9 cellular contexts compared by ENCODE assay signal in genomic region chr17:77371117-77371887, GRCh38.
DNase-seq lines count a peak whose midpoint lies in the region; ATAC-seq and TF ChIP-seq lines count a peak whose summit lies in the region.
"Had no signal": no experiment of that assay in that cellular context is flagged by ENCODE, and none has a peak within 500 bp of the region (broad histone marks: within the 10 kb centered on the region; RNA-seq: fewer than 3 reads in every experiment).

No MANE protein-coding gene starts in this region.

- H3K9me3 Mint-ChIP-seq in stimulated activated memory B cell treated with anti-CD40 and anti-IgM and Interleukin-4, amounts not matched to agents 10 μg/mL and 1 μg/mL and 100 μg/mL, for 72 hours = no peaks in the 10 kb centered on the region

- H3K79me2 ChIP-seq in hepatocyte = peaks cover 89% of the 10 kb centered on the region

- no peaks in the 10 kb centered on the region for H3K9me3 ChIP-seq in hepatocyte (ENCODE audit: low read depth)

- H3K4me2 ChIP-seq in hepatocyte = peak overlapping the region; percentile 95

- peaks cover 25% of the 10 kb centered on the region for H4K20me1 ChIP-seq in hepatocyte (ENCODE audit: insufficient read depth, poor library complexity, severe bottlenecking)

- peak; percentile 58 for DNase-seq in NCI-H1436 (lab: John Stamatoyannopoulos, UW)
- DNase-seq in NCI-H1436 treated with DMSO at 0.1 percent for 48 hours (lab: John Stamatoyannopoulos, UW) = no peak
- DNase-seq in hepatocyte (ENCODE audit: low spot score) = no peak
- DNase-seq in NAMALWA (ENCODE audit: low spot score) = no peak
- no peak for DNase-seq in DMS79 (lab: John Stamatoyannopoulos, UW)
- DNase-seq in NCI-H510A (lab: John Stamatoyannopoulos, UW) = no peak

- ATAC-seq in stimulated activated memory B cell treated with anti-CD40 and anti-IgM and Interleukin-4, amounts not matched to agents 10 μg/mL and 1 μg/mL and 100 μg/mL, for 72 hours = no peak

- H3K27ac Mint-ChIP-seq in stimulated activated memory B cell treated with anti-CD40 and anti-IgM and Interleukin-4, amounts not matched to agents 10 μg/mL and 1 μg/mL and 100 μg/mL, for 72 hours = peak overlapping the region; percentile 68

- no peaks in the 10 kb centered on the region for H3K27me3 ChIP-seq in hepatocyte

- H3K4me3 Mint-ChIP-seq in stimulated activated memory B cell treated with anti-CD40 and anti-IgM and Interleukin-4, amounts not matched to agents 10 μg/mL and 1 μg/mL and 100 μg/mL, for 72 hours = no peak overlapping the region

- H3K36me3 Mint-ChIP-seq in stimulated activated memory B cell treated with anti-CD40 and anti-IgM and Interleukin-4, amounts not matched to agents 10 μg/mL and 1 μg/mL and 100 μg/mL, for 72 hours = no peaks in the 10 kb centered on the region

- H3K4me1 ChIP-seq in hepatocyte (ENCODE audit: insufficient read depth) = peaks cover 56% of the 10 kb centered on the region

- H3K9me2 ChIP-seq in hepatocyte (replicated peaks; ENCODE audit: insufficient read depth) = no peaks in the 10 kb centered on the region

- TF ChIP-seq CTCF in VCaP (conservative IDR thresholded peaks at IDR 0.05) = no peak
- no peak for TF ChIP-seq CTCF in hepatocyte (IDR thresholded peaks at IDR 0.05; ENCODE audit: poor library complexity)

- no peaks in the 10 kb centered on the region for H3K27me3 Mint-ChIP-seq in stimulated activated memory B cell treated with anti-CD40 and anti-IgM and Interleukin-4, amounts not matched to agents 10 μg/mL and 1 μg/mL and 100 μg/mL, for 72 hours

- peak overlapping the region; percentile 34; the same call in 1 of the 2 replicates for H3K27ac ChIP-seq in VCaP
- peak overlapping the region; percentile 96 for H3K27ac ChIP-seq in hepatocyte

- WGBS in hepatocyte (ENCODE audit: low lambda C conversion rate, missing lambda C conversion rate) = 82% methylated on average over 20 of the region's 20 CpGs

- H3K4me3 ChIP-seq in hepatocyte = no peak overlapping the region
- H3K4me3 ChIP-seq: lung had no signal

- H3K36me3 ChIP-seq in hepatocyte (replicated peaks; ENCODE audit: insufficient read depth, low read depth) = no peaks in the 10 kb centered on the region

- no peak overlapping the region for H2AFZ ChIP-seq in hepatocyte

- H3K4me1 Mint-ChIP-seq in stimulated activated memory B cell treated with anti-CD40 and anti-IgM and Interleukin-4, amounts not matched to agents 10 μg/mL and 1 μg/mL and 100 μg/mL, for 72 hours = peaks cover 68% of the 10 kb centered on the region
